ENCODE assay signal across 1 cellular context in the genomic region with DNA sequence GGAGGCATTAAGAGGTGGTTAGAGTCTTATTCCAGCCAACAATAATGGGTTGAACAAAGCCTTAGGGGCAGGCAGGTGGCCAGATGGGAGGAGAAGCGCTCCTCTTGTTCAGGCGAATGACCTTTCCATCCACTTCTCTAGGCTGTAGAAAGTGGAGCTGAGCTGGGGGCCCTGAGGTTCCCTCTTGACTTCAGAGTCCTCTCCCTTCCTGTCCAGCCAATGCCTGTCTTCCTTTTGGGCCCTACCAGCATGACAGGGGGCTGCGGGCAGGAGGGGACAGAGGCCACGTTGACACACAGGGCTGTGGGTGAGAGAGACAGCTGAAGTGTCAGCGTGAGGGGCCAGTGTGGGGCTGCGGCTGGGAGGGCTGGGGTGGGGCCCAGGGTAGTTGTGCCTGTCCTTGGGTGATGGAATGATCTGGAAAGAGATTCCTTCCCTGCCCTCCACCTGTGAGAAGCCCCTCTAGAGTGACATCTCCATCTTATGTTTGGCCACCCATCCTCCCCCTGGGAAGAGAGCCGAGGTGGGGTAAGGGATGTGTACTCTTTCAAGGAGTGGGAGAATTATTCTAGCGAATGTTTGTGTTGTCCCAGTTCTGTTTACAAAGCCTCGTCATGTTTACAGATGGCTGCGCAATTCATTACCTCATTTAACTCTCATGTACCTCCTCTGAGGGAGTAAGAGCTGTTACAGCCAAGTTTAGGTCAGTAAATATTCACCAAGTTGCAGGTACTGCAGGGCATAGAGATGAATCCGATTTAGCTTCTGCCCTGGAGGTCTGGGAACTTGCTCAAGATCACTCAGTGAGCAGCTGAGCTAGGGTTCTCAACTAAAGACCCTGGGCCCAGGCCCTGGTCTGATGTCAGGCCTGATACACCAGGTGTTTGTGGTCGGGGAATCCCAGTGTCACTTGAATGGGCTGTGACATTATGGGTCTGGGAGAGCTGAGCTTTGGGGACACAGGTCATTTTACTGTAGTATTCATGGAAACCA.
TF ChIP-seq lines count a peak whose summit lies in the region.

No MANE protein-coding gene starts in this region.

TF ChIP-seq in HepG2, 621 proteins besides CTCF, POLR2A, EP300 and RAD21 (continued from another document and continues in another):
- TF ChIP-seq, protein P1, sequence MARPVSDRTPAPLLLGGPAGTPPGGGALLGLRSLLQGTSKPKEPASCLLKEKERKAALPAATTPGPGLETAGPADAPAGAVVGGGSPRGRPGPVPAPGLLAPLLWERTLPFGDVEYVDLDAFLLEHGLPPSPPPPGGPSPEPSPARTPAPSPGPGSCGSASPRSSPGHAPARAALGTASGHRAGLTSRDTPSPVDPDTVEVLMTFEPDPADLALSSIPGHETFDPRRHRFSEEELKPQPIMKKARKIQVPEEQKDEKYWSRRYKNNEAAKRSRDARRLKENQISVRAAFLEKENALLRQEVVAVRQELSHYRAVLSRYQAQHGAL (CRISPR knock-in tag; IDR thresholded peaks at IDR 0.05; ENCODE audit: not compliant biosample characterization), result no peak
- TF ChIP-seq MED8 (CRISPR knock-in tag; IDR thresholded peaks at IDR 0.05; ENCODE audit: insufficient replicate concordance) (no peak), ZNF441 (CRISPR knock-in tag; IDR thresholded peaks at IDR 0.05; ENCODE audit: borderline replicate concordance) (peak; percentile 69; the same call in 1 of the 2 replicates), NCOR1 (IDR thresholded peaks at IDR 0.05; ENCODE audit: borderline replicate concordance, low read length) (no peak), ZNF44 (CRISPR knock-in tag; IDR thresholded peaks at IDR 0.05) (no peak), ZFY (CRISPR knock-in tag; IDR thresholded peaks at IDR 0.05) (peak; percentile 38; the same call in 1 of the 2 replicates), PCBP2 (optimal IDR thresholded peaks at IDR 0.05; ENCODE audit: low read depth, low read length, poor library complexity, severe bottlenecking) (no peak), HDAC1 (CRISPR knock-in tag; IDR thresholded peaks at IDR 0.05) (peak; percentile 97), ZNF746 (CRISPR knock-in tag; IDR thresholded peaks at IDR 0.05) (peak; percentile 89), POGZ (CRISPR knock-in tag; IDR thresholded peaks at IDR 0.05) (no peak), NONO (IDR thresholded peaks at IDR 0.05) (no peak), NONO (CRISPR knock-in tag; conservative IDR thresholded peaks at IDR 0.05) (peak; percentile 71), ATF7 (IDR thresholded peaks at IDR 0.05) (peak; percentile 86), ATF7 (CRISPR knock-in tag; IDR thresholded peaks at IDR 0.05) (peak; percentile 71; the same call in 1 of the 2 replicates), NFKB2 (CRISPR knock-in tag; IDR thresholded peaks at IDR 0.05; ENCODE audit: borderline replicate concordance) (0 out of 2 replicates have a peak, but pooled peaks have one; percentile 20), CBX2 (IDR thresholded peaks at IDR 0.05; ENCODE audit: low read depth, low read length) (no peak), CBX2 (CRISPR knock-in tag; IDR thresholded peaks at IDR 0.05; ENCODE audit: low read depth) (no peak), SMYD3 (CRISPR knock-in tag; IDR thresholded peaks at IDR 0.05) (peak; percentile 87), ZNF777 (CRISPR knock-in tag; IDR thresholded peaks at IDR 0.05) (no peak), ASH2L (IDR thresholded peaks at IDR 0.05; ENCODE audit: insufficient read length, low read depth, low read length) (peak; percentile 70), RBFOX2 (IDR thresholded peaks at IDR 0.05; ENCODE audit: low read depth, low read length) (no peak), ZNF383 (CRISPR knock-in tag; IDR thresholded peaks at IDR 0.05; ENCODE audit: borderline replicate concordance) (peak; percentile 74; the same call in 1 of the 2 replicates), ISX (CRISPR knock-in tag; conservative IDR thresholded peaks at IDR 0.05) (no peak), TBX2 (CRISPR knock-in tag; IDR thresholded peaks at IDR 0.05; ENCODE audit: borderline replicate concordance) (peak; percentile 91), ZNF816 (CRISPR knock-in tag; IDR thresholded peaks at IDR 0.05; ENCODE audit: borderline replicate concordance) (peak; percentile 96), FOXP1 (IDR thresholded peaks at IDR 0.05) (peak; percentile 98), FOXP1 (CRISPR knock-in tag; IDR thresholded peaks at IDR 0.05) (peak; percentile 99), FOXC1 (CRISPR knock-in tag; IDR thresholded peaks at IDR 0.05; ENCODE audit: borderline replicate concordance) (peak; percentile 85)
- TF ChIP-seq, protein P2, sequence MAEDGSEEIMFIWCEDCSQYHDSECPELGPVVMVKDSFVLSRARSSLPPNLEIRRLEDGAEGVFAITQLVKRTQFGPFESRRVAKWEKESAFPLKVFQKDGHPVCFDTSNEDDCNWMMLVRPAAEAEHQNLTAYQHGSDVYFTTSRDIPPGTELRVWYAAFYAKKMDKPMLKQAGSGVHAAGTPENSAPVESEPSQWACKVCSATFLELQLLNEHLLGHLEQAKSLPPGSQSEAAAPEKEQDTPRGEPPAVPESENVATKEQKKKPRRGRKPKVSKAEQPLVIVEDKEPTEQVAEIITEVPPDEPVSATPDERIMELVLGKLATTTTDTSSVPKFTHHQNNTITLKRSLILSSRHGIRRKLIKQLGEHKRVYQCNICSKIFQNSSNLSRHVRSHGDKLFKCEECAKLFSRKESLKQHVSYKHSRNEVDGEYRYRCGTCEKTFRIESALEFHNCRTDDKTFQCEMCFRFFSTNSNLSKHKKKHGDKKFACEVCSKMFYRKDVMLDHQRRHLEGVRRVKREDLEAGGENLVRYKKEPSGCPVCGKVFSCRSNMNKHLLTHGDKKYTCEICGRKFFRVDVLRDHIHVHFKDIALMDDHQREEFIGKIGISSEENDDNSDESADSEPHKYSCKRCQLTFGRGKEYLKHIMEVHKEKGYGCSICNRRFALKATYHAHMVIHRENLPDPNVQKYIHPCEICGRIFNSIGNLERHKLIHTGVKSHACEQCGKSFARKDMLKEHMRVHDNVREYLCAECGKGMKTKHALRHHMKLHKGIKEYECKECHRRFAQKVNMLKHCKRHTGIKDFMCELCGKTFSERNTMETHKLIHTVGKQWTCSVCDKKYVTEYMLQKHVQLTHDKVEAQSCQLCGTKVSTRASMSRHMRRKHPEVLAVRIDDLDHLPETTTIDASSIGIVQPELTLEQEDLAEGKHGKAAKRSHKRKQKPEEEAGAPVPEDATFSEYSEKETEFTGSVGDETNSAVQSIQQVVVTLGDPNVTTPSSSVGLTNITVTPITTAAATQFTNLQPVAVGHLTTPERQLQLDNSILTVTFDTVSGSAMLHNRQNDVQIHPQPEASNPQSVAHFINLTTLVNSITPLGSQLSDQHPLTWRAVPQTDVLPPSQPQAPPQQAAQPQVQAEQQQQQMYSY (CRISPR knock-in tag; IDR thresholded peaks at IDR 0.05), result no peak
- TF ChIP-seq, protein P3, sequence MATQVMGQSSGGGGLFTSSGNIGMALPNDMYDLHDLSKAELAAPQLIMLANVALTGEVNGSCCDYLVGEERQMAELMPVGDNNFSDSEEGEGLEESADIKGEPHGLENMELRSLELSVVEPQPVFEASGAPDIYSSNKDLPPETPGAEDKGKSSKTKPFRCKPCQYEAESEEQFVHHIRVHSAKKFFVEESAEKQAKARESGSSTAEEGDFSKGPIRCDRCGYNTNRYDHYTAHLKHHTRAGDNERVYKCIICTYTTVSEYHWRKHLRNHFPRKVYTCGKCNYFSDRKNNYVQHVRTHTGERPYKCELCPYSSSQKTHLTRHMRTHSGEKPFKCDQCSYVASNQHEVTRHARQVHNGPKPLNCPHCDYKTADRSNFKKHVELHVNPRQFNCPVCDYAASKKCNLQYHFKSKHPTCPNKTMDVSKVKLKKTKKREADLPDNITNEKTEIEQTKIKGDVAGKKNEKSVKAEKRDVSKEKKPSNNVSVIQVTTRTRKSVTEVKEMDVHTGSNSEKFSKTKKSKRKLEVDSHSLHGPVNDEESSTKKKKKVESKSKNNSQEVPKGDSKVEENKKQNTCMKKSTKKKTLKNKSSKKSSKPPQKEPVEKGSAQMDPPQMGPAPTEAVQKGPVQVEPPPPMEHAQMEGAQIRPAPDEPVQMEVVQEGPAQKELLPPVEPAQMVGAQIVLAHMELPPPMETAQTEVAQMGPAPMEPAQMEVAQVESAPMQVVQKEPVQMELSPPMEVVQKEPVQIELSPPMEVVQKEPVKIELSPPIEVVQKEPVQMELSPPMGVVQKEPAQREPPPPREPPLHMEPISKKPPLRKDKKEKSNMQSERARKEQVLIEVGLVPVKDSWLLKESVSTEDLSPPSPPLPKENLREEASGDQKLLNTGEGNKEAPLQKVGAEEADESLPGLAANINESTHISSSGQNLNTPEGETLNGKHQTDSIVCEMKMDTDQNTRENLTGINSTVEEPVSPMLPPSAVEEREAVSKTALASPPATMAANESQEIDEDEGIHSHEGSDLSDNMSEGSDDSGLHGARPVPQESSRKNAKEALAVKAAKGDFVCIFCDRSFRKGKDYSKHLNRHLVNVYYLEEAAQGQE (IDR thresholded peaks at IDR 0.05; ENCODE audit: borderline replicate concordance in 1 of 2, low read depth in 1 of 2, low read length in 2 of 2), result peak in 1 of 2 experiments; percentile 30; a peak in 1 of 4 replicates
- TF ChIP-seq, protein P4, sequence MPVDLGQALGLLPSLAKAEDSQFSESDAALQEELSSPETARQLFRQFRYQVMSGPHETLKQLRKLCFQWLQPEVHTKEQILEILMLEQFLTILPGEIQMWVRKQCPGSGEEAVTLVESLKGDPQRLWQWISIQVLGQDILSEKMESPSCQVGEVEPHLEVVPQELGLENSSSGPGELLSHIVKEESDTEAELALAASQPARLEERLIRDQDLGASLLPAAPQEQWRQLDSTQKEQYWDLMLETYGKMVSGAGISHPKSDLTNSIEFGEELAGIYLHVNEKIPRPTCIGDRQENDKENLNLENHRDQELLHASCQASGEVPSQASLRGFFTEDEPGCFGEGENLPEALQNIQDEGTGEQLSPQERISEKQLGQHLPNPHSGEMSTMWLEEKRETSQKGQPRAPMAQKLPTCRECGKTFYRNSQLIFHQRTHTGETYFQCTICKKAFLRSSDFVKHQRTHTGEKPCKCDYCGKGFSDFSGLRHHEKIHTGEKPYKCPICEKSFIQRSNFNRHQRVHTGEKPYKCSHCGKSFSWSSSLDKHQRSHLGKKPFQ (CRISPR knock-in tag; IDR thresholded peaks at IDR 0.05; ENCODE audit: insufficient replicate concordance), result peak; percentile 65
- TF ChIP-seq, protein P5, sequence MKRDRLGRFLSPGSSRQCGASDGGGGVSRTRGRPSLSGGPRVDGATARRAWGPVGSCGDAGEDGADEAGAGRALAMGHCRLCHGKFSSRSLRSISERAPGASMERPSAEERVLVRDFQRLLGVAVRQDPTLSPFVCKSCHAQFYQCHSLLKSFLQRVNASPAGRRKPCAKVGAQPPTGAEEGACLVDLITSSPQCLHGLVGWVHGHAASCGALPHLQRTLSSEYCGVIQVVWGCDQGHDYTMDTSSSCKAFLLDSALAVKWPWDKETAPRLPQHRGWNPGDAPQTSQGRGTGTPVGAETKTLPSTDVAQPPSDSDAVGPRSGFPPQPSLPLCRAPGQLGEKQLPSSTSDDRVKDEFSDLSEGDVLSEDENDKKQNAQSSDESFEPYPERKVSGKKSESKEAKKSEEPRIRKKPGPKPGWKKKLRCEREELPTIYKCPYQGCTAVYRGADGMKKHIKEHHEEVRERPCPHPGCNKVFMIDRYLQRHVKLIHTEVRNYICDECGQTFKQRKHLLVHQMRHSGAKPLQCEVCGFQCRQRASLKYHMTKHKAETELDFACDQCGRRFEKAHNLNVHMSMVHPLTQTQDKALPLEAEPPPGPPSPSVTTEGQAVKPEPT (CRISPR knock-in tag; IDR thresholded peaks at IDR 0.05; ENCODE audit: low read depth), result peak; percentile 86; the same call in 1 of the 2 replicates
- TF ChIP-seq, protein P6, sequence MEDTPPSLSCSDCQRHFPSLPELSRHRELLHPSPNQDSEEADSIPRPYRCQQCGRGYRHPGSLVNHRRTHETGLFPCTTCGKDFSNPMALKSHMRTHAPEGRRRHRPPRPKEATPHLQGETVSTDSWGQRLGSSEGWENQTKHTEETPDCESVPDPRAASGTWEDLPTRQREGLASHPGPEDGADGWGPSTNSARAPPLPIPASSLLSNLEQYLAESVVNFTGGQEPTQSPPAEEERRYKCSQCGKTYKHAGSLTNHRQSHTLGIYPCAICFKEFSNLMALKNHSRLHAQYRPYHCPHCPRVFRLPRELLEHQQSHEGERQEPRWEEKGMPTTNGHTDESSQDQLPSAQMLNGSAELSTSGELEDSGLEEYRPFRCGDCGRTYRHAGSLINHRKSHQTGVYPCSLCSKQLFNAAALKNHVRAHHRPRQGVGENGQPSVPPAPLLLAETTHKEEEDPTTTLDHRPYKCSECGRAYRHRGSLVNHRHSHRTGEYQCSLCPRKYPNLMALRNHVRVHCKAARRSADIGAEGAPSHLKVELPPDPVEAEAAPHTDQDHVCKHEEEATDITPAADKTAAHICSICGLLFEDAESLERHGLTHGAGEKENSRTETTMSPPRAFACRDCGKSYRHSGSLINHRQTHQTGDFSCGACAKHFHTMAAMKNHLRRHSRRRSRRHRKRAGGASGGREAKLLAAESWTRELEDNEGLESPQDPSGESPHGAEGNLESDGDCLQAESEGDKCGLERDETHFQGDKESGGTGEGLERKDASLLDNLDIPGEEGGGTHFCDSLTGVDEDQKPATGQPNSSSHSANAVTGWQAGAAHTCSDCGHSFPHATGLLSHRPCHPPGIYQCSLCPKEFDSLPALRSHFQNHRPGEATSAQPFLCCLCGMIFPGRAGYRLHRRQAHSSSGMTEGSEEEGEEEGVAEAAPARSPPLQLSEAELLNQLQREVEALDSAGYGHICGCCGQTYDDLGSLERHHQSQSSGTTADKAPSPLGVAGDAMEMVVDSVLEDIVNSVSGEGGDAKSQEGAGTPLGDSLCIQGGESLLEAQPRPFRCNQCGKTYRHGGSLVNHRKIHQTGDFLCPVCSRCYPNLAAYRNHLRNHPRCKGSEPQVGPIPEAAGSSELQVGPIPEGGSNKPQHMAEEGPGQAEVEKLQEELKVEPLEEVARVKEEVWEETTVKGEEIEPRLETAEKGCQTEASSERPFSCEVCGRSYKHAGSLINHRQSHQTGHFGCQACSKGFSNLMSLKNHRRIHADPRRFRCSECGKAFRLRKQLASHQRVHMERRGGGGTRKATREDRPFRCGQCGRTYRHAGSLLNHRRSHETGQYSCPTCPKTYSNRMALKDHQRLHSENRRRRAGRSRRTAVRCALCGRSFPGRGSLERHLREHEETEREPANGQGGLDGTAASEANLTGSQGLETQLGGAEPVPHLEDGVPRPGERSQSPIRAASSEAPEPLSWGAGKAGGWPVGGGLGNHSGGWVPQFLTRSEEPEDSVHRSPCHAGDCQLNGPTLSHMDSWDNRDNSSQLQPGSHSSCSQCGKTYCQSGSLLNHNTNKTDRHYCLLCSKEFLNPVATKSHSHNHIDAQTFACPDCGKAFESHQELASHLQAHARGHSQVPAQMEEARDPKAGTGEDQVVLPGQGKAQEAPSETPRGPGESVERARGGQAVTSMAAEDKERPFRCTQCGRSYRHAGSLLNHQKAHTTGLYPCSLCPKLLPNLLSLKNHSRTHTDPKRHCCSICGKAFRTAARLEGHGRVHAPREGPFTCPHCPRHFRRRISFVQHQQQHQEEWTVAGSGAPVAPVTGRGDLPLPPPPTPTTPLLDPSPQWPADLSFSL (CRISPR knock-in tag; IDR thresholded peaks at IDR 0.05), result peak; percentile 78
- TF ChIP-seq, protein P7, sequence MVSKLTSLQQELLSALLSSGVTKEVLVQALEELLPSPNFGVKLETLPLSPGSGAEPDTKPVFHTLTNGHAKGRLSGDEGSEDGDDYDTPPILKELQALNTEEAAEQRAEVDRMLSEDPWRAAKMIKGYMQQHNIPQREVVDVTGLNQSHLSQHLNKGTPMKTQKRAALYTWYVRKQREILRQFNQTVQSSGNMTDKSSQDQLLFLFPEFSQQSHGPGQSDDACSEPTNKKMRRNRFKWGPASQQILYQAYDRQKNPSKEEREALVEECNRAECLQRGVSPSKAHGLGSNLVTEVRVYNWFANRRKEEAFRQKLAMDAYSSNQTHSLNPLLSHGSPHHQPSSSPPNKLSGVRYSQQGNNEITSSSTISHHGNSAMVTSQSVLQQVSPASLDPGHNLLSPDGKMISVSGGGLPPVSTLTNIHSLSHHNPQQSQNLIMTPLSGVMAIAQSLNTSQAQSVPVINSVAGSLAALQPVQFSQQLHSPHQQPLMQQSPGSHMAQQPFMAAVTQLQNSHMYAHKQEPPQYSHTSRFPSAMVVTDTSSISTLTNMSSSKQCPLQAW (CRISPR knock-in tag; IDR thresholded peaks at IDR 0.05), result peak; percentile 72
